In the genomic region with DNA sequence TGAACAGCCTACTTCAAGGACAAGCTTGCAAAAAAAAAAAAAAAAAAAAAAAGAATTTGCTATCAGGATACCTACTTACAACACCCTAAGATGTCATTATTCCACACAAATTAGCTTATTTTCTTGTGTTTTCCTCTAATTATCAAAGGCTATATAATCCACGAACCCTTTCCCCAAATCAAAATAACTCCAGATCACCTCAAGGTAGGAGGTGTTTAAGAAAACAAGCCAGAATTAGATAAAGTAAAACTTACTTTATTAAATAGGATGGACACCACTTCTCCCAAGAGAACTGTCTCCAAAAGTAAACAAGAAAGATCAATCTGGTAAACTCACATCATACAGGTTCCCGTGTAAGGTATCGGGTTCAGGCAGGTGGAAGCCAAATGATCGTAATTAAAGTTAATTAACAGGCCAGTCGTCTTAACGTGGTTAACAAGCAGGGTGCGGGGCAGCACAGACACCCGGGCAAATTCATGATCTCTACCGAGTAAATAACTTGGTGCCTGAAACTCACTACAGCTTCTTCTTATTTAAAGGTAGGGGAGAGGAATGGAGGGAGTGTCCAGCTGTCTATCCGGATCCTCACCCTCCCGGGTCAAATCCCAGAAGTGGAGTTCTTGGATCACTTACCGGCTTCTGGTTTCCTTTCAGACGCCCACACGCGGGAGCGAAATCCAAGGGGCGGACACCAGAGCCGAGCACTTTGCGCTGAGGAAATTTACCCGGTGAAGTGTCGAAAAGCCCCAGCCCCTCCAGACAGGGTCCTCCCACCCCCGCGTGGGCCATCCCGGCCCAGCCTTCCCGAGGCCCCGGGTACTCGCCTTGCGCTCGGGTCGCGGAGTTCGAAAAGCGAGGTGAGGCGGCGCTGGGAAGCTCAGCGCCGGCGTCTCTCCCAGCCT, we compare ENCODE assay signal across 8 cellular contexts. TPM values are rescaled to one million over a fixed set of nuclear protein-coding genes. Genes with fewer than 3 reads are reported as not detected.
DNase-seq lines count a peak whose midpoint lies in the region; ATAC-seq and TF ChIP-seq lines count a peak whose summit lies in the region.

No MANE protein-coding gene starts in this region.

- H3K27me3 ChIP-seq in neural progenitor cell: peaks cover 44% of the 10 kb centered on the region

- DNase-seq in GM13977 (ENCODE audit: low spot score): peak; percentile 41
- peak in 2 of 3 experiments; percentile 86 to 90 for DNase-seq in NCI-H1417 (lab: John Stamatoyannopoulos, UW)
- DNase-seq in activated T-cell treated with anti-CD3 and anti-CD28 coated beads, Interleukin-2, amount 50 U/mL, for 4 hours: peak; percentile 48
- DNase-seq in fibroblast of the aortic adventitia (ENCODE audit: low read depth): no peak
- DNase-seq in neural progenitor cell (ENCODE audit: low spot score): no peak
- DNase-seq in superior temporal gyrus (ENCODE audit: extremely low spot score): peak; percentile 80

- no peaks in the 10 kb centered on the region for H3K79me2 ChIP-seq in neural progenitor cell (ENCODE audit: low read depth)

- no peaks in the 10 kb centered on the region for H3K9me3 ChIP-seq in HEK293 (ENCODE audit: control insufficient read depth, insufficient read depth, low read depth, low read length)
- no peaks in the 10 kb centered on the region for H3K9me3 ChIP-seq in neural progenitor cell (ENCODE audit: low read depth)

- peaks cover 7% of the 10 kb centered on the region for H3F3A ChIP-seq in neural progenitor cell (ENCODE audit: low read depth)

- no peak overlapping the region for H3K9ac ChIP-seq in neural progenitor cell

- H3K36me3 Mint-ChIP-seq in activated T-cell treated with anti-CD3 and anti-CD28 coated beads, Interleukin-2, amount 50 U/mL, for 4 hours (ENCODE audit: insufficient read depth): peaks cover 9% of the 10 kb centered on the region
- H3K36me3 Mint-ChIP-seq in neural progenitor cell: no peaks in the 10 kb centered on the region

- H3K4me2 ChIP-seq in neural progenitor cell: peak overlapping the region; percentile 82

- H3K27ac ChIP-seq in HEK293 (ENCODE audit: extremely low read depth, low read depth, low read length) (peak overlapping the region; percentile 78), neural progenitor cell (no peak overlapping the region)

- peak overlapping the region; percentile 94 for H3K4me3 Mint-ChIP-seq in activated T-cell treated with anti-CD3 and anti-CD28 coated beads, Interleukin-2, amount 50 U/mL, for 4 hours
- peak overlapping the region; percentile 88 for H3K4me3 Mint-ChIP-seq in neural progenitor cell

- H3K4me3 ChIP-seq in HEK293 (ENCODE audit: low read depth, low read length) (peak overlapping the region; percentile 79), fibroblast of the aortic adventitia (ENCODE audit: low read depth, low read length) (peak overlapping the region; percentile 17), neural progenitor cell (peak overlapping the region; percentile 79)

- CTCF ChIA-PET in HEK293 (lab: Yijun Ruan, JAX): interaction anchor here (0.6 to 0.7 kb wide), 3 partner anchors 18 to 260 kb away, joined by 3 read pairs; no protein-coding TSS in a partner anchor

- H3K36me3 ChIP-seq in HEK293 (ENCODE audit: control insufficient read depth in 2 of 2, insufficient read depth in 1 of 2, low read length in 2 of 2) (no peaks in the 10 kb centered on the region), neural progenitor cell (no peaks in the 10 kb centered on the region)

- H3K27ac Mint-ChIP-seq in neural progenitor cell: no peak overlapping the region

- H3K4me1 Mint-ChIP-seq in activated T-cell treated with anti-CD3 and anti-CD28 coated beads, Interleukin-2, amount 50 U/mL, for 4 hours (ENCODE audit: low read depth): peaks cover 50% of the 10 kb centered on the region
- H3K4me1 Mint-ChIP-seq in neural progenitor cell: peaks cover 6% of the 10 kb centered on the region

- no peaks in the 10 kb centered on the region for H3K27me3 Mint-ChIP-seq in activated T-cell treated with anti-CD3 and anti-CD28 coated beads, Interleukin-2, amount 50 U/mL, for 4 hours (ENCODE audit: low read depth)
- peaks cover 11% of the 10 kb centered on the region for H3K27me3 Mint-ChIP-seq in neural progenitor cell (ENCODE audit: insufficient read depth, low read depth)

- in situ Hi-C loops in GM13977 (cut with MboI; ENCODE audit: low pct_unique_long_range_greater_than_20kb, low sequenced_read_pairs, unreplicated experiment): no loop called here

- peak overlapping the region; percentile 100 for H2AFZ ChIP-seq in neural progenitor cell (replicated peaks)

- no peaks in the 10 kb centered on the region for H3K9me3 Mint-ChIP-seq in activated T-cell treated with anti-CD3 and anti-CD28 coated beads, Interleukin-2, amount 50 U/mL, for 4 hours
- H3K9me3 Mint-ChIP-seq in neural progenitor cell: no peaks in the 10 kb centered on the region

- no peaks in the 10 kb centered on the region for H4K20me1 ChIP-seq in neural progenitor cell (ENCODE audit: low read depth)

- POLR2A ChIA-PET in HEK293 (lab: Yijun Ruan, JAX): interaction anchor here (0.7 to 1.3 kb wide), 3 partner anchors 9 to 103 kb away, joined by 3 to 11 read pairs (median 4); no protein-coding TSS in a partner anchor

- peak; percentile 44 to 52 for ATAC-seq in activated T-cell treated with anti-CD3 and anti-CD28 coated beads, Interleukin-2, amount 50 U/mL, for 4 hours
- no peak for ATAC-seq in HG03097 (IDR thresholded peaks at IDR 0.05; ENCODE audit: low FRiP score, unreplicated experiment)

- H3K4me1 ChIP-seq in HEK293 (ENCODE audit: control insufficient read depth, insufficient read depth, low read length) (peaks cover 7% of the 10 kb centered on the region; the same call in 1 of the 2 replicates), neural progenitor cell (no peaks in the 10 kb centered on the region)

- TF ChIP-seq CTCF in GM13977 (IDR thresholded peaks at IDR 0.05; ENCODE audit: extremely low read depth, insufficient read depth, missing control alignments) (no peak), HEK293 (tag by site-specific recombination; IDR thresholded peaks at IDR 0.05) (no peak), fibroblast of the aortic adventitia (IDR thresholded peaks at IDR 0.05; ENCODE audit: insufficient read depth, low read length) (no peak), neural progenitor cell (IDR thresholded peaks at IDR 0.05) (no peak)

TF ChIP-seq in HEK293, 187 proteins besides CTCF, POLR2A, EP300 and RAD21 (continues in another document):
- TF ChIP-seq SP2 (tag by site-specific recombination; IDR thresholded peaks at IDR 0.05) (peak; percentile 29), ZXDB (tag by site-specific recombination; IDR thresholded peaks at IDR 0.05) (0 out of 2 replicates have a peak, but pooled peaks have one; percentile 10), ZBTB17 (tag by site-specific recombination; IDR thresholded peaks at IDR 0.05) (peak; percentile 28; the same call in 1 of the 2 replicates), EGR2 (tag by site-specific recombination; IDR thresholded peaks at IDR 0.05; ENCODE audit: low read depth) (peak; percentile 26; the same call in 1 of the 2 replicates)
- TF ChIP-seq, protein P1, sequence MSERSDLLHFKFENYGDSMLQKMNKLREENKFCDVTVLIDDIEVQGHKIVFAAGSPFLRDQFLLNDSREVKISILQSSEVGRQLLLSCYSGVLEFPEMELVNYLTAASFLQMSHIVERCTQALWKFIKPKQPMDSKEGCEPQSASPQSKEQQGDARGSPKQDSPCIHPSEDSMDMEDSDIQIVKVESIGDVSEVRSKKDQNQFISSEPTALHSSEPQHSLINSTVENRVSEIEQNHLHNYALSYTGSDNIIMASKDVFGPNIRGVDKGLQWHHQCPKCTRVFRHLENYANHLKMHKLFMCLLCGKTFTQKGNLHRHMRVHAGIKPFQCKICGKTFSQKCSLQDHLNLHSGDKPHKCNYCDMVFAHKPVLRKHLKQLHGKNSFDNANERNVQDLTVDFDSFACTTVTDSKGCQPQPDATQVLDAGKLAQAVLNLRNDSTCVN (tag by site-specific recombination; optimal IDR thresholded peaks at IDR 0.05): peak; percentile 49
- TF ChIP-seq, protein P2, sequence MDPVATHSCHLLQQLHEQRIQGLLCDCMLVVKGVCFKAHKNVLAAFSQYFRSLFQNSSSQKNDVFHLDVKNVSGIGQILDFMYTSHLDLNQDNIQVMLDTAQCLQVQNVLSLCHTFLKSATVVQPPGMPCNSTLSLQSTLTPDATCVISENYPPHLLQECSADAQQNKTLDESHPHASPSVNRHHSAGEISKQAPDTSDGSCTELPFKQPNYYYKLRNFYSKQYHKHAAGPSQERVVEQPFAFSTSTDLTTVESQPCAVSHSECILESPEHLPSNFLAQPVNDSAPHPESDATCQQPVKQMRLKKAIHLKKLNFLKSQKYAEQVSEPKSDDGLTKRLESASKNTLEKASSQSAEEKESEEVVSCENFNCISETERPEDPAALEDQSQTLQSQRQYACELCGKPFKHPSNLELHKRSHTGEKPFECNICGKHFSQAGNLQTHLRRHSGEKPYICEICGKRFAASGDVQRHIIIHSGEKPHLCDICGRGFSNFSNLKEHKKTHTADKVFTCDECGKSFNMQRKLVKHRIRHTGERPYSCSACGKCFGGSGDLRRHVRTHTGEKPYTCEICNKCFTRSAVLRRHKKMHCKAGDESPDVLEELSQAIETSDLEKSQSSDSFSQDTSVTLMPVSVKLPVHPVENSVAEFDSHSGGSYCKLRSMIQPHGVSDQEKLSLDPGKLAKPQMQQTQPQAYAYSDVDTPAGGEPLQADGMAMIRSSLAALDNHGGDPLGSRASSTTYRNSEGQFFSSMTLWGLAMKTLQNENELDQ (tag by site-specific recombination; IDR thresholded peaks at IDR 0.05; ENCODE audit: low read depth): no peak

RNA-seq across cellular contexts. Expression of a gene that starts 0.7 kb away (rescaled TPM):
- 10 to 100 TPM; 20.7 to 33.2 (median 26.8) TPM for total RNA-seq in activated T-cell treated with anti-CD3 and anti-CD28 coated beads, Interleukin-2, amount 50 U/mL, for 4 hours
- total RNA-seq in fibroblast of the aortic adventitia (ENCODE audit: low replicate concordance) (0.63 and 1.5 TPM in 2 replicates), neural progenitor cell (ENCODE audit: low replicate concordance) (0.87 and 1.6 TPM in 2 replicates)

RNA-seq across cellular contexts. Expression of a gene that starts 37.8 kb away (rescaled TPM):
- total RNA-seq in activated T-cell treated with anti-CD3 and anti-CD28 coated beads, Interleukin-2, amount 50 U/mL, for 4 hours: under 1 TPM; 0.15 to 0.71 (median 0.19) TPM
- total RNA-seq in fibroblast of the aortic adventitia (ENCODE audit: low replicate concordance) (not detected in 2 replicates), neural progenitor cell (ENCODE audit: low replicate concordance) (not detected in 2 replicates)

Comparison
In these comparisons a context has a peak if more than half of its experiments do, and no peak if none do; other contexts are left out.
1. DNase-seq: peak in GM13977 (single experiment), NCI-H1417 (2 of 3), activated T-cell treated with anti-CD3 and anti-CD28 coated beads, Interleukin-2, amount 50 U/mL, for 4 hours (single experiment) and superior temporal gyrus (single experiment); none in fibroblast of the aortic adventitia (single experiment) and neural progenitor cell (single experiment).
2. H3K4me3 ChIP-seq: peak in every context shown above with its lines; median percentile 79 in HEK293; 79 in neural progenitor cell; 17 in fibroblast of the aortic adventitia.